ENCODE assay signal across 1 cellular context in genomic region chr11:65418681-65419459, GRCh38.
TF ChIP-seq lines count a peak whose summit lies in the region.

No MANE protein-coding gene starts in this region.

TF ChIP-seq in HepG2, 621 proteins besides CTCF, POLR2A, EP300 and RAD21 (continued from another document and continues in another):
- TF ChIP-seq, protein P1, sequence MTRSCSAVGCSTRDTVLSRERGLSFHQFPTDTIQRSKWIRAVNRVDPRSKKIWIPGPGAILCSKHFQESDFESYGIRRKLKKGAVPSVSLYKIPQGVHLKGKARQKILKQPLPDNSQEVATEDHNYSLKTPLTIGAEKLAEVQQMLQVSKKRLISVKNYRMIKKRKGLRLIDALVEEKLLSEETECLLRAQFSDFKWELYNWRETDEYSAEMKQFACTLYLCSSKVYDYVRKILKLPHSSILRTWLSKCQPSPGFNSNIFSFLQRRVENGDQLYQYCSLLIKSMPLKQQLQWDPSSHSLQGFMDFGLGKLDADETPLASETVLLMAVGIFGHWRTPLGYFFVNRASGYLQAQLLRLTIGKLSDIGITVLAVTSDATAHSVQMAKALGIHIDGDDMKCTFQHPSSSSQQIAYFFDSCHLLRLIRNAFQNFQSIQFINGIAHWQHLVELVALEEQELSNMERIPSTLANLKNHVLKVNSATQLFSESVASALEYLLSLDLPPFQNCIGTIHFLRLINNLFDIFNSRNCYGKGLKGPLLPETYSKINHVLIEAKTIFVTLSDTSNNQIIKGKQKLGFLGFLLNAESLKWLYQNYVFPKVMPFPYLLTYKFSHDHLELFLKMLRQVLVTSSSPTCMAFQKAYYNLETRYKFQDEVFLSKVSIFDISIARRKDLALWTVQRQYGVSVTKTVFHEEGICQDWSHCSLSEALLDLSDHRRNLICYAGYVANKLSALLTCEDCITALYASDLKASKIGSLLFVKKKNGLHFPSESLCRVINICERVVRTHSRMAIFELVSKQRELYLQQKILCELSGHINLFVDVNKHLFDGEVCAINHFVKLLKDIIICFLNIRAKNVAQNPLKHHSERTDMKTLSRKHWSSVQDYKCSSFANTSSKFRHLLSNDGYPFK (CRISPR knock-in tag; IDR thresholded peaks at IDR 0.05; ENCODE audit: borderline replicate concordance), result peak; percentile 61; the same call in 1 of the 2 replicates
- TF ChIP-seq ZNF761 (CRISPR knock-in tag; conservative IDR thresholded peaks at IDR 0.05) (0 out of 2 replicates have a peak, but pooled peaks have one; percentile 38), BRD4 (CRISPR knock-in tag; IDR thresholded peaks at IDR 0.05) (peak; percentile 85; the same call in 1 of the 2 replicates), MIER3 (CRISPR knock-in tag; IDR thresholded peaks at IDR 0.05; ENCODE audit: borderline replicate concordance) (peak; percentile 64), ZNF572 (CRISPR knock-in tag; IDR thresholded peaks at IDR 0.05) (no peak), ZNF589 (CRISPR knock-in tag; conservative IDR thresholded peaks at IDR 0.05) (peak; percentile 86), ZNF264 (CRISPR knock-in tag; IDR thresholded peaks at IDR 0.05) (peak; percentile 72; the same call in 1 of the 2 replicates), ZNF326 (CRISPR knock-in tag; IDR thresholded peaks at IDR 0.05; ENCODE audit: borderline replicate concordance) (no peak), TFAP4 (IDR thresholded peaks at IDR 0.05; ENCODE audit: borderline replicate concordance, low read depth) (peak; percentile 96), ZNF205 (CRISPR knock-in tag; IDR thresholded peaks at IDR 0.05) (peak; percentile 93; the same call in 1 of the 2 replicates), ZNF343 (CRISPR knock-in tag; IDR thresholded peaks at IDR 0.05) (no peak; the same call in 1 of the 2 replicates), PATZ1 (CRISPR knock-in tag; IDR thresholded peaks at IDR 0.05) (peak; percentile 90), CC2D1A (CRISPR knock-in tag; IDR thresholded peaks at IDR 0.05) (no peak), TOPORS (CRISPR knock-in tag; IDR thresholded peaks at IDR 0.05) (peak; percentile 76), ZNF780A (CRISPR knock-in tag; IDR thresholded peaks at IDR 0.05) (peak; percentile 68; the same call in 1 of the 2 replicates), SIX1 (CRISPR knock-in tag; IDR thresholded peaks at IDR 0.05; ENCODE audit: borderline replicate concordance) (peak; percentile 68; the same call in 1 of the 2 replicates), RBFOX2 (IDR thresholded peaks at IDR 0.05; ENCODE audit: low read depth, low read length) (peak; percentile 86), SP1 (IDR thresholded peaks at IDR 0.05) (no peak), SP1 (CRISPR knock-in tag; IDR thresholded peaks at IDR 0.05) (peak; percentile 35; the same call in 1 of the 2 replicates), ZBTB8A (CRISPR knock-in tag; IDR thresholded peaks at IDR 0.05; ENCODE audit: borderline replicate concordance, low read depth) (no peak), NRL (CRISPR knock-in tag; IDR thresholded peaks at IDR 0.05; ENCODE audit: borderline replicate concordance) (no peak; the same call in 1 of the 2 replicates), REL (CRISPR knock-in tag; conservative IDR thresholded peaks at IDR 0.05) (0 out of 2 replicates have a peak, but pooled peaks have one; percentile 64), BATF2 (CRISPR knock-in tag; IDR thresholded peaks at IDR 0.05) (peak; percentile 64; the same call in 1 of the 2 replicates), MYC (CRISPR knock-in tag; IDR thresholded peaks at IDR 0.05; ENCODE audit: borderline replicate concordance) (peak; percentile 61), ZBTB34 (CRISPR knock-in tag; IDR thresholded peaks at IDR 0.05) (peak; percentile 77; the same call in 1 of the 2 replicates), RBM39 (IDR thresholded peaks at IDR 0.05; ENCODE audit: low read depth, low read length, poor library complexity, severe bottlenecking) (peak; percentile 44)
- TF ChIP-seq, protein P2, sequence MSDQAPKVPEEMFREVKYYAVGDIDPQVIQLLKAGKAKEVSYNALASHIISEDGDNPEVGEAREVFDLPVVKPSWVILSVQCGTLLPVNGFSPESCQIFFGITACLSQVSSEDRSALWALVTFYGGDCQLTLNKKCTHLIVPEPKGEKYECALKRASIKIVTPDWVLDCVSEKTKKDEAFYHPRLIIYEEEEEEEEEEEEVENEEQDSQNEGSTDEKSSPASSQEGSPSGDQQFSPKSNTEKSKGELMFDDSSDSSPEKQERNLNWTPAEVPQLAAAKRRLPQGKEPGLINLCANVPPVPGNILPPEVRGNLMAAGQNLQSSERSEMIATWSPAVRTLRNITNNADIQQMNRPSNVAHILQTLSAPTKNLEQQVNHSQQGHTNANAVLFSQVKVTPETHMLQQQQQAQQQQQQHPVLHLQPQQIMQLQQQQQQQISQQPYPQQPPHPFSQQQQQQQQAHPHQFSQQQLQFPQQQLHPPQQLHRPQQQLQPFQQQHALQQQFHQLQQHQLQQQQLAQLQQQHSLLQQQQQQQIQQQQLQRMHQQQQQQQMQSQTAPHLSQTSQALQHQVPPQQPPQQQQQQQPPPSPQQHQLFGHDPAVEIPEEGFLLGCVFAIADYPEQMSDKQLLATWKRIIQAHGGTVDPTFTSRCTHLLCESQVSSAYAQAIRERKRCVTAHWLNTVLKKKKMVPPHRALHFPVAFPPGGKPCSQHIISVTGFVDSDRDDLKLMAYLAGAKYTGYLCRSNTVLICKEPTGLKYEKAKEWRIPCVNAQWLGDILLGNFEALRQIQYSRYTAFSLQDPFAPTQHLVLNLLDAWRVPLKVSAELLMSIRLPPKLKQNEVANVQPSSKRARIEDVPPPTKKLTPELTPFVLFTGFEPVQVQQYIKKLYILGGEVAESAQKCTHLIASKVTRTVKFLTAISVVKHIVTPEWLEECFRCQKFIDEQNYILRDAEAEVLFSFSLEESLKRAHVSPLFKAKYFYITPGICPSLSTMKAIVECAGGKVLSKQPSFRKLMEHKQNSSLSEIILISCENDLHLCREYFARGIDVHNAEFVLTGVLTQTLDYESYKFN (CRISPR knock-in tag; conservative IDR thresholded peaks at IDR 0.05), result peak; percentile 96
- TF ChIP-seq, protein P3, sequence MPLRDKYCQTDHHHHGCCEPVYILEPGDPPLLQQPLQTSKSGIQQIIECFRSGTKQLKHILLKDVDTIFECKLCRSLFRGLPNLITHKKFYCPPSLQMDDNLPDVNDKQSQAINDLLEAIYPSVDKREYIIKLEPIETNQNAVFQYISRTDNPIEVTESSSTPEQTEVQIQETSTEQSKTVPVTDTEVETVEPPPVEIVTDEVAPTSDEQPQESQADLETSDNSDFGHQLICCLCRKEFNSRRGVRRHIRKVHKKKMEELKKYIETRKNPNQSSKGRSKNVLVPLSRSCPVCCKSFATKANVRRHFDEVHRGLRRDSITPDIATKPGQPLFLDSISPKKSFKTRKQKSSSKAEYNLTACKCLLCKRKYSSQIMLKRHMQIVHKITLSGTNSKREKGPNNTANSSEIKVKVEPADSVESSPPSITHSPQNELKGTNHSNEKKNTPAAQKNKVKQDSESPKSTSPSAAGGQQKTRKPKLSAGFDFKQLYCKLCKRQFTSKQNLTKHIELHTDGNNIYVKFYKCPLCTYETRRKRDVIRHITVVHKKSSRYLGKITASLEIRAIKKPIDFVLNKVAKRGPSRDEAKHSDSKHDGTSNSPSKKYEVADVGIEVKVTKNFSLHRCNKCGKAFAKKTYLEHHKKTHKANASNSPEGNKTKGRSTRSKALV (CRISPR knock-in tag; IDR thresholded peaks at IDR 0.05), result peak; percentile 65; the same call in 1 of the 2 replicates
- TF ChIP-seq, protein P4, sequence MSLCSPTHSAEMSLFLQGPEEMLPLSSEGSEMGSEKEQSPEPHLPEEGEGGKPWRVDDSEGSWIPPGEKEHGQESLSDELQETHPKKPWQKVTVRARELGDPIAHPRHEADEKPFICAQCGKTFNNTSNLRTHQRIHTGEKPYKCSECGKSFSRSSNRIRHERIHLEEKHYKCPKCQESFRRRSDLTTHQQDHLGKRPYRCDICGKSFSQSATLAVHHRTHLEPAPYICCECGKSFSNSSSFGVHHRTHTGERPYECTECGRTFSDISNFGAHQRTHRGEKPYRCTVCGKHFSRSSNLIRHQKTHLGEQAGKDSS (CRISPR knock-in tag; IDR thresholded peaks at IDR 0.05; ENCODE audit: borderline replicate concordance, low read depth), result no peak
- TF ChIP-seq, protein P5, sequence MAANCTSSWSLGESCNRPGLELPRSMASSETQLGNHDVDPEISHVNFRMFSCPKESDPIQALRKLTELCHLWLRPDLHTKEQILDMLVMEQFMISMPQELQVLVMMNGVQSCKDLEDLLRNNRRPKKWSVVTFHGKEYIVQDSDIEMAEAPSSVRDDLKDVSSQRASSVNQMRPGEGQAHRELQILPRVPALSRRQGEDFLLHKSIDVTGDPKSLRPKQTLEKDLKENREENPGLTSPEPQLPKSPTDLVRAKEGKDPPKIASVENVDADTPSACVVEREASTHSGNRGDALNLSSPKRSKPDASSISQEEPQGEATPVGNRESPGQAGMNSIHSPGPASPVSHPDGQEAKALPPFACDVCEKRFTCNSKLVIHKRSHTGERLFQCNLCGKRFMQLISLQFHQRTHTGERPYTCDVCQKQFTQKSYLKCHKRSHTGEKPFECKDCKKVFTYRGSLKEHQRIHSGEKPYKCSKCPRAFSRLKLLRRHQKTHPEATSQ (CRISPR knock-in tag; IDR thresholded peaks at IDR 0.05; ENCODE audit: borderline replicate concordance), result peak; percentile 55; the same call in 1 of the 2 replicates
- TF ChIP-seq, protein P6, sequence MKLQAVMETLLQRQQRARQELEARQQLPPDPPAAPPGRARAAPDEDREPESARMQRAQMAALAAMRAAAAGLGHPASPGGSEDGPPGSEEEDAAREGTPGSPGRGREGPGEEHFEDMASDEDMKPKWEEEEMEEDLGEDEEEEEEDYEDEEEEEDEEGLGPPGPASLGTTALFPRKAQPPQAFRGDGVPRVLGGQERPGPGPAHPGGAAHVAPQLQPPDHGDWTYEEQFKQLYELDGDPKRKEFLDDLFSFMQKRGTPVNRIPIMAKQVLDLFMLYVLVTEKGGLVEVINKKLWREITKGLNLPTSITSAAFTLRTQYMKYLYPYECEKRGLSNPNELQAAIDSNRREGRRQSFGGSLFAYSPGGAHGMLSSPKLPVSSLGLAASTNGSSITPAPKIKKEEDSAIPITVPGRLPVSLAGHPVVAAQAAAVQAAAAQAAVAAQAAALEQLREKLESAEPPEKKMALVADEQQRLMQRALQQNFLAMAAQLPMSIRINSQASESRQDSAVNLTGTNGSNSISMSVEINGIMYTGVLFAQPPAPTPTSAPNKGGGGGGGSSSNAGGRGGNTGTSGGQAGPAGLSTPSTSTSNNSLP (IDR thresholded peaks at IDR 0.05; ENCODE audit: low read depth, low read length), result peak; percentile 34; the same call in 1 of the 2 replicates
- TF ChIP-seq, protein P7, sequence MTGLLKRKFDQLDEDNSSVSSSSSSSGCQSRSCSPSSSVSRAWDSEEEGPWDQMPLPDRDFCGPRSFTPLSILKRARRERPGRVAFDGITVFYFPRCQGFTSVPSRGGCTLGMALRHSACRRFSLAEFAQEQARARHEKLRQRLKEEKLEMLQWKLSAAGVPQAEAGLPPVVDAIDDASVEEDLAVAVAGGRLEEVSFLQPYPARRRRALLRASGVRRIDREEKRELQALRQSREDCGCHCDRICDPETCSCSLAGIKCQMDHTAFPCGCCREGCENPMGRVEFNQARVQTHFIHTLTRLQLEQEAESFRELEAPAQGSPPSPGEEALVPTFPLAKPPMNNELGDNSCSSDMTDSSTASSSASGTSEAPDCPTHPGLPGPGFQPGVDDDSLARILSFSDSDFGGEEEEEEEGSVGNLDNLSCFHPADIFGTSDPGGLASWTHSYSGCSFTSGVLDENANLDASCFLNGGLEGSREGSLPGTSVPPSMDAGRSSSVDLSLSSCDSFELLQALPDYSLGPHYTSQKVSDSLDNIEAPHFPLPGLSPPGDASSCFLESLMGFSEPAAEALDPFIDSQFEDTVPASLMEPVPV (CRISPR knock-in tag; IDR thresholded peaks at IDR 0.05), result peak; percentile 92
- TF ChIP-seq, protein P8, sequence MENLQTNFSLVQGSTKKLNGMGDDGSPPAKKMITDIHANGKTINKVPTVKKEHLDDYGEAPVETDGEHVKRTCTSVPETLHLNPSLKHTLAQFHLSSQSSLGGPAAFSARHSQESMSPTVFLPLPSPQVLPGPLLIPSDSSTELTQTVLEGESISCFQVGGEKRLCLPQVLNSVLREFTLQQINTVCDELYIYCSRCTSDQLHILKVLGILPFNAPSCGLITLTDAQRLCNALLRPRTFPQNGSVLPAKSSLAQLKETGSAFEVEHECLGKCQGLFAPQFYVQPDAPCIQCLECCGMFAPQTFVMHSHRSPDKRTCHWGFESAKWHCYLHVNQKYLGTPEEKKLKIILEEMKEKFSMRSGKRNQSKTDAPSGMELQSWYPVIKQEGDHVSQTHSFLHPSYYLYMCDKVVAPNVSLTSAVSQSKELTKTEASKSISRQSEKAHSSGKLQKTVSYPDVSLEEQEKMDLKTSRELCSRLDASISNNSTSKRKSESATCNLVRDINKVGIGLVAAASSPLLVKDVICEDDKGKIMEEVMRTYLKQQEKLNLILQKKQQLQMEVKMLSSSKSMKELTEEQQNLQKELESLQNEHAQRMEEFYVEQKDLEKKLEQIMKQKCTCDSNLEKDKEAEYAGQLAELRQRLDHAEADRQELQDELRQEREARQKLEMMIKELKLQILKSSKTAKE (CRISPR knock-in tag; IDR thresholded peaks at IDR 0.05; ENCODE audit: borderline replicate concordance), result peak; percentile 99
